ENCODE assay signal across 20 cellular contexts in the genomic region with DNA sequence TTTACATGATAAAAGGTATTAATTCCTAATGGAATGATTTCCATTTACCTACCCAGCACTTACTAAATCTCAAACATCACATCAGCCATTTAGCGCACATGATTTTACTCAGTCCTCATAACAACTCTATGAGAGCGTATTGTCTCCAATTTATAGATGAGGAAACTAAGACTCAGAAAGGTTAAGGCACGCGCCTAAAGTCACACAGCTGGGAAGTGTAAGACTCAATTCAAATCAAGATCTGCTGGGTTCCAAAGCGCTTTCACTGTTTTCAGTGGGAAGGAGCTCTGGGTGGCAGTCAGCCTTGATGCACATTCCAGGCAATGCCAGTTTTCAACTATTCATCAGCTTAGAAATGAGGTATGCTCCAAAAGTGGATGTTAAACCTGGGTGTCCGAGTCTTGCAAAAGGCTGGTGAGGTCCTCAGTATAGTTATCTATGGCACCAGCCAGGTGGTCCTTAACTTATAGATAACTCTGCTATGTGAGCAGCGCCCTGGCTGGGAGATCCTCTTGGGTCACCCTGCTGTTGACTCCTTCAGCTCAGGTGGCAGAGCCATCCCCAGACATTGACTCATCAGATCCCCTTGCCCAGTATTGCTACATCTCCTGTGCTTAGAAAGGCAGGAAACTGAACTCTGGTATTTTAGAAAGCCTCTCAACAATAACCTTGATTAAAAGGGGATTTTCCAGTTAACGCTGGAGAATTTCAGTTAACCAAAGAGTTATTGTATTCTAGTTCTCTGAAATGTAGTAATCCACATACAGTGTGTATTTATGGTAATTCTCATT. TPM values are rescaled to one million over a fixed set of nuclear protein-coding genes. Genes with fewer than 3 reads are reported as not detected.
DNase-seq lines count a peak whose midpoint lies in the region; ATAC-seq, FAIRE-seq and TF ChIP-seq lines count a peak whose summit lies in the region.
"Had no signal": no experiment of that assay in that cellular context is flagged by ENCODE, and none has a peak within 500 bp of the region (broad histone marks: within the 10 kb centered on the region; RNA-seq: fewer than 3 reads in every experiment).

No MANE protein-coding gene starts in this region.

- peak; percentile 64 to 76 for ATAC-seq in natural killer cell treated with Interleukin-12 subunit alpha and Interleukin-12 subunit beta and Interleukin-15 and Interleukin-18, amount 100 ng/mL, for 72 hours
- ATAC-seq in natural killer cell: no peak
- ATAC-seq: effector memory CD8-positive, alpha-beta T cell; sciatic nerve had no signal

- no peak for FAIRE-seq in RCC 7860 (lab: Jason Lieb, UNC)

- no peak for TF ChIP-seq CTCF in natural killer cell (IDR thresholded peaks at IDR 0.05)

- intact Hi-C loops in natural killer cell (cut with micrococcal nuclease): no loop called here

- H3K9me3 Mint-ChIP-seq in natural killer cell treated with Interleukin-12 subunit alpha and Interleukin-12 subunit beta and Interleukin-15 and Interleukin-18, amount 100 ng/mL, for 72 hours: no peaks in the 10 kb centered on the region
- H3K9me3 Mint-ChIP-seq in natural killer cell: no peaks in the 10 kb centered on the region
- H3K9me3 Mint-ChIP-seq: effector memory CD8-positive, alpha-beta T cell had no signal

- H3K4me1 ChIP-seq in Karpas-422 (ENCODE audit: low read length): no peaks in the 10 kb centered on the region

- H3K79me2 ChIP-seq in Karpas-422 (ENCODE audit: low read length): no peaks in the 10 kb centered on the region

- H3K9me3 ChIP-seq in MG63 (no peaks in the 10 kb centered on the region), Karpas-422 (ENCODE audit: low read length) (no peaks in the 10 kb centered on the region)
- H3K9me3 ChIP-seq: Caco-2 had no signal

- H3K27me3 ChIP-seq in MG63 (no peaks in the 10 kb centered on the region), Karpas-422 (ENCODE audit: low read length) (no peaks in the 10 kb centered on the region)

- H4K20me1 ChIP-seq in Karpas-422 (ENCODE audit: insufficient read depth, low read depth, low read length): no peaks in the 10 kb centered on the region

- H3K36me3 ChIP-seq in MG63 (no peaks in the 10 kb centered on the region), Karpas-422 (ENCODE audit: insufficient read depth, low read length) (no peaks in the 10 kb centered on the region)

- no peak overlapping the region for H2AFZ ChIP-seq in Karpas-422 (ENCODE audit: low read length)

- H3K9me2 ChIP-seq in Karpas-422 (replicated peaks; ENCODE audit: insufficient read depth, low read length): no peaks in the 10 kb centered on the region

- peaks cover 15% of the 10 kb centered on the region in 2 donors for H3K4me1 Mint-ChIP-seq in natural killer cell treated with Interleukin-12 subunit alpha and Interleukin-12 subunit beta and Interleukin-15 and Interleukin-18, amount 100 ng/mL, for 72 hours (ENCODE audit: low read depth in 2 of 2)
- peaks cover 6% of the 10 kb centered on the region in 2 donors for H3K4me1 Mint-ChIP-seq in natural killer cell

- H3K27ac Mint-ChIP-seq in natural killer cell treated with Interleukin-12 subunit alpha and Interleukin-12 subunit beta and Interleukin-15 and Interleukin-18, amount 100 ng/mL, for 72 hours: peak overlapping the region; percentile 17 to 69
- no peak overlapping the region for H3K27ac Mint-ChIP-seq in natural killer cell
- H3K27ac Mint-ChIP-seq: effector memory CD8-positive, alpha-beta T cell had no signal

- no peaks in the 10 kb centered on the region for H3K36me3 Mint-ChIP-seq in natural killer cell treated with Interleukin-12 subunit alpha and Interleukin-12 subunit beta and Interleukin-15 and Interleukin-18, amount 100 ng/mL, for 72 hours
- H3K36me3 Mint-ChIP-seq in natural killer cell: no peaks in the 10 kb centered on the region

- no peak overlapping the region for H3K4me2 ChIP-seq in Karpas-422 (ENCODE audit: low read depth, low read length, poor library complexity, severe bottlenecking)

- no peaks in the 10 kb centered on the region for H3K27me3 Mint-ChIP-seq in natural killer cell treated with Interleukin-12 subunit alpha and Interleukin-12 subunit beta and Interleukin-15 and Interleukin-18, amount 100 ng/mL, for 72 hours
- peaks cover 0 to 11% of the 10 kb centered on the region in 2 donors for H3K27me3 Mint-ChIP-seq in natural killer cell (ENCODE audit: low read depth in 2 of 2)
- H3K27me3 Mint-ChIP-seq: effector memory CD8-positive, alpha-beta T cell had no signal

- no peak overlapping the region for H3K27ac ChIP-seq in Karpas-422 (ENCODE audit: low read length)

- no peak for DNase-seq in natural killer cell treated with Interleukin-12 subunit alpha and Interleukin-12 subunit beta and Interleukin-15 and Interleukin-18, amount 100 ng/mL, for 72 hours (ENCODE audit: low spot score)
- no peak for DNase-seq in natural killer cell
- peak; percentile 67 for DNase-seq in astrocyte of the hippocampus (ENCODE audit: low read depth, low spot score)
- DNase-seq in kidney glomerular epithelial cell (lab: John Stamatoyannopoulos, UW): peak; percentile 70
- no peak for DNase-seq in RCC 7860 (ENCODE audit: low spot score)
- DNase-seq in MG63: no peak
- DNase-seq in Karpas-422: no peak
- DNase-seq in SIG-M5 treated with dmso at 0.1 percent for 504 hours (lab: John Stamatoyannopoulos, UW; ENCODE audit: unreplicated experiment): no peak
- DNase-seq: activated CD4-positive, alpha-beta T cell treated with anti-CD3 and anti-CD28 coated beads for 4 hours; activated naive CD4-positive, alpha-beta T cell treated with Interleukin-2 at 50 U/mL for 16 hours; Caco-2; central memory CD4-positive, alpha-beta T cell; effector memory CD8-positive, alpha-beta T cell; foreskin fibroblast; MM.1S; NCI-H2029 treated with DMSO at 0.1 percent for 48 hours; NCI-H524 treated with DMSO at 0.1 percent for 48 hours; OCI-M1; T-helper 9 cell had no signal

- H3K9ac ChIP-seq in Karpas-422 (ENCODE audit: low read length): no peak overlapping the region

- no peak overlapping the region for H3K4me3 ChIP-seq in MG63
- no peak overlapping the region for H3K4me3 ChIP-seq in Karpas-422 (ENCODE audit: low read length)

- H3K4me3 Mint-ChIP-seq in natural killer cell treated with Interleukin-12 subunit alpha and Interleukin-12 subunit beta and Interleukin-15 and Interleukin-18, amount 100 ng/mL, for 72 hours: no peak overlapping the region
- no peak overlapping the region for H3K4me3 Mint-ChIP-seq in natural killer cell
- H3K4me3 Mint-ChIP-seq: effector memory CD8-positive, alpha-beta T cell had no signal

RNA-seq across cellular contexts. Expression of gene SLC4A1AP, which starts 47.1 kb away (rescaled TPM):
- 10 to 100 TPM; 31.1 to 33.3 TPM for total RNA-seq in natural killer cell treated with Interleukin-12 subunit alpha and Interleukin-12 subunit beta and Interleukin-15 and Interleukin-18, amount 100 ng/mL, for 72 hours
- 10 to 100 TPM; 22.0 to 26.0 (median 24.8) TPM for total RNA-seq in natural killer cell
- 27.1 and 37.8 TPM in 2 replicates for total RNA-seq in MG63 (2014; rRNA removed; shearing (Covaris generic); ENCODE audit: low replicate concordance)
- 19.8 and 30.1 TPM in 2 replicates for total RNA-seq in Karpas-422 (2014; rRNA removed; shearing (Covaris generic); ENCODE audit: low replicate concordance)

RNA-seq across cellular contexts. Expression of gene SUPT7L, which starts 47.4 kb away (rescaled TPM):
- total RNA-seq in natural killer cell treated with Interleukin-12 subunit alpha and Interleukin-12 subunit beta and Interleukin-15 and Interleukin-18, amount 100 ng/mL, for 72 hours: 10 to 100 TPM; 32.9 to 41.9 TPM
- 10 to 100 TPM; 52.2 to 53.7 (median 52.8) TPM for total RNA-seq in natural killer cell
- 11.3 and 14.7 TPM in 2 replicates for total RNA-seq in MG63 (2014; rRNA removed; shearing (Covaris generic); ENCODE audit: low replicate concordance)
- 27.9 and 47.9 TPM in 2 replicates for total RNA-seq in Karpas-422 (2014; rRNA removed; shearing (Covaris generic); ENCODE audit: low replicate concordance)

Comparison
In these comparisons a context has a peak if more than half of its experiments do, and no peak if none do; other contexts are left out.
1. ATAC-seq: peak in natural killer cell treated with Interleukin-12 subunit alpha and Interleukin-12 subunit beta and Interleukin-15 and Interleukin-18, amount 100 ng/mL, for 72 hours (2 of 2); none in natural killer cell (0 of 3).
2. H3K27ac Mint-ChIP-seq: peak in natural killer cell treated with Interleukin-12 subunit alpha and Interleukin-12 subunit beta and Interleukin-15 and Interleukin-18, amount 100 ng/mL, for 72 hours (2 of 2); none in natural killer cell (0 of 2).
3. DNase-seq: peak in astrocyte of the hippocampus (single experiment) and kidney glomerular epithelial cell (single experiment); none in natural killer cell treated with Interleukin-12 subunit alpha and Interleukin-12 subunit beta and Interleukin-15 and Interleukin-18, amount 100 ng/mL, for 72 hours (single experiment), natural killer cell (single experiment), RCC 7860 (single experiment), MG63 (single experiment), Karpas-422 (single experiment) and SIG-M5 treated with dmso at 0.1 percent for 504 hours (single experiment).